9 cellular contexts compared by ENCODE assay signal in genomic region chr9:122219856-122220672, GRCh38. TPM values are rescaled to one million over a fixed set of nuclear protein-coding genes. Genes with fewer than 3 reads are reported as not detected.
DNase-seq lines count a peak whose midpoint lies in the region; ATAC-seq and TF ChIP-seq lines count a peak whose summit lies in the region.
"Had no signal": no experiment of that assay in that cellular context is flagged by ENCODE, and none has a peak within 500 bp of the region (broad histone marks: within the 10 kb centered on the region; RNA-seq: fewer than 3 reads in every experiment).

No MANE protein-coding gene starts in this region.

- H3K4me1 ChIP-seq in GM23248 (ENCODE audit: insufficient read depth) (peaks cover 7% of the 10 kb centered on the region; the same call in 1 of the 2 replicates), right cardiac atrium (ENCODE audit: control insufficient read depth, insufficient read depth, low read length) (peaks cover 6% of the 10 kb centered on the region), vagina (peaks cover 19% of the 10 kb centered on the region)

- no peaks in the 10 kb centered on the region for H3K9me2 ChIP-seq in GM23248 (ENCODE audit: insufficient read depth)

- peak overlapping the region; percentile 42 for H3K4me3 Mint-ChIP-seq in activated naive CD8-positive, alpha-beta T cell treated with anti-CD3 and anti-CD28 coated beads for 36 hours
- H3K4me3 Mint-ChIP-seq in progenitor cell of endocrine pancreas (ENCODE audit: low read depth) = peak overlapping the region; percentile 33

- no peak for TF ChIP-seq POLR2A in vagina (IDR thresholded peaks at IDR 0.05)

- peaks cover 2% of the 10 kb centered on the region for H3K9me3 Mint-ChIP-seq in activated naive CD8-positive, alpha-beta T cell treated with anti-CD3 and anti-CD28 coated beads for 36 hours
- H3K9me3 Mint-ChIP-seq in progenitor cell of endocrine pancreas (ENCODE audit: low read depth) = no peaks in the 10 kb centered on the region

- H3K27me3 ChIP-seq in GM23248 (replicated peaks; ENCODE audit: insufficient read depth) (peaks cover 98% of the 10 kb centered on the region), right cardiac atrium (ENCODE audit: control insufficient read depth, insufficient read depth) (no peaks in the 10 kb centered on the region), vagina (peaks cover 8% of the 10 kb centered on the region)

- no peaks in the 10 kb centered on the region for H4K20me1 ChIP-seq in GM23248 (ENCODE audit: insufficient read depth)

- 0 out of 2 replicates have a peak, but pooled peaks cover 1% of the 10 kb centered on the region for H3F3A ChIP-seq in GM23248 (ENCODE audit: insufficient read depth)

- peaks cover 18% of the 10 kb centered on the region for H3K4me1 Mint-ChIP-seq in activated naive CD8-positive, alpha-beta T cell treated with anti-CD3 and anti-CD28 coated beads for 36 hours
- H3K4me1 Mint-ChIP-seq in progenitor cell of endocrine pancreas (ENCODE audit: low read depth) = peaks cover 10% of the 10 kb centered on the region

- H2AFZ ChIP-seq in GM23248 = peak overlapping the region; percentile 18; the same call in 1 of the 2 replicates

- in situ Hi-C loops in GM23248 (cut with MboI) = no loop called here

- no peak overlapping the region for H3K9ac ChIP-seq in GM23248

- no peak for TF ChIP-seq CTCF in progenitor cell of endocrine pancreas (IDR thresholded peaks at IDR 0.05; ENCODE audit: unreplicated experiment)
- no peak for TF ChIP-seq CTCF in vagina (IDR thresholded peaks at IDR 0.05)

- H3K4me2 ChIP-seq in GM23248 (ENCODE audit: unreplicated experiment) = peak overlapping the region; percentile 3

- DNase-seq in GM23248 (peak; percentile 52), right cardiac atrium (peak in 1 of 3 donors; percentile 51), progenitor cell of endocrine pancreas (ENCODE audit: low spot score, unreplicated experiment) (no peak), vagina (ENCODE audit: extremely low spot score in 2 of 2) (no peak)
- no peak for DNase-seq in activated naive CD8-positive, alpha-beta T cell treated with anti-CD3 and anti-CD28 coated beads for 36 hours
- no peak for DNase-seq in stimulated activated CD8-positive, alpha-beta memory T cell treated with anti-CD3 and anti-CD28 coated beads, Interleukin-4, amount 100 ng/mL, for 48 hours
- DNase-seq: central memory CD4-positive, alpha-beta T cell had no signal

- H3K27me3 Mint-ChIP-seq in activated naive CD8-positive, alpha-beta T cell treated with anti-CD3 and anti-CD28 coated beads for 36 hours = peaks cover 90% of the 10 kb centered on the region
- peaks cover 98% of the 10 kb centered on the region for H3K27me3 Mint-ChIP-seq in progenitor cell of endocrine pancreas

- no peaks in the 10 kb centered on the region for H3K36me3 Mint-ChIP-seq in activated naive CD8-positive, alpha-beta T cell treated with anti-CD3 and anti-CD28 coated beads for 36 hours
- H3K36me3 Mint-ChIP-seq in progenitor cell of endocrine pancreas (ENCODE audit: insufficient read depth) = no peaks in the 10 kb centered on the region

- no peaks in the 10 kb centered on the region for H3K79me2 ChIP-seq in GM23248 (ENCODE audit: insufficient read depth)

- WGBS in GM23248 (ENCODE audit: low coverage in 1 of 2, low lambda C conversion rate in 2 of 2, missing lambda C conversion rate in 2 of 2), 2 experiments = 5 to 6% methylated on average over 43 to 57 of the region's 57 CpGs
- WGBS in right cardiac atrium = 21% methylated on average over 57 of the region's 57 CpGs

- H3K36me3 ChIP-seq in GM23248 (ENCODE audit: low read depth) (no peaks in the 10 kb centered on the region), vagina (no peaks in the 10 kb centered on the region)

- intact Hi-C loops in right cardiac atrium (cut with DNase I) (no loop called here), vagina (cut with DNase I) (no loop called here)

- H3K27ac ChIP-seq in GM23248 = no peak overlapping the region
- H3K27ac ChIP-seq in right cardiac atrium (ENCODE audit: low read length) = no peak overlapping the region
- H3K27ac ChIP-seq in vagina = no peak overlapping the region

- H3K4me3 ChIP-seq in GM23248 (0 out of 2 replicates have a peak overlapping the region, but pooled peaks have one; percentile 22), right cardiac atrium (ENCODE audit: low read length) (peak overlapping the region; percentile 1), vagina (peak overlapping the region in 1 of 2 donors; percentile 1)

- H3K9me3 ChIP-seq in GM23248 (ENCODE audit: low read depth) (no peaks in the 10 kb centered on the region), right cardiac atrium (ENCODE audit: control insufficient read depth, low read length) (no peaks in the 10 kb centered on the region), vagina (no peaks in the 10 kb centered on the region)

- no peak for ATAC-seq in right cardiac atrium
- no peak for ATAC-seq in GM18909 (IDR thresholded peaks at IDR 0.05; ENCODE audit: poor library complexity, unreplicated experiment)
- no peak for ATAC-seq in GM18868 (IDR thresholded peaks at IDR 0.05; ENCODE audit: unreplicated experiment)

- H3K27ac Mint-ChIP-seq in activated naive CD8-positive, alpha-beta T cell treated with anti-CD3 and anti-CD28 coated beads for 36 hours = no peak overlapping the region
- H3K27ac Mint-ChIP-seq in progenitor cell of endocrine pancreas = peak overlapping the region; percentile 15

RNA-seq across cellular contexts. Expression of gene LHX6, which starts 8.7 kb away (rescaled TPM):
- total RNA-seq in GM23248 (2014; rRNA removed; shearing (Covaris generic)) = not detected in 2 replicates
- polyA plus RNA-seq in GM23248 (2016; fragmentation: Nextera tagmentation; extraction: Ambion mirVana) (not detected in 2 replicates), right cardiac atrium (2.9 TPM)
- total RNA-seq in activated naive CD8-positive, alpha-beta T cell treated with anti-CD3 and anti-CD28 coated beads for 36 hours = under 1 TPM; 0.12 to 0.16 TPM
- total RNA-seq in right cardiac atrium (1 to 10 TPM; 1.2 to 6.4 (median 1.8) TPM), progenitor cell of endocrine pancreas (1.6 and 3.1 TPM in 2 replicates), vagina (8.1 TPM)

RNA-seq across cellular contexts. Expression of gene RBM18, which starts 44.6 kb away (rescaled TPM):
- 11.6 and 12.8 TPM in 2 replicates for total RNA-seq in GM23248 (2014; rRNA removed; shearing (Covaris generic))
- 30.8 and 32.6 TPM in 2 replicates for polyA plus RNA-seq in GM23248 (2016; fragmentation: Nextera tagmentation; extraction: Ambion mirVana)
- 10 to 100 TPM; 35.1 to 35.5 TPM for total RNA-seq in activated naive CD8-positive, alpha-beta T cell treated with anti-CD3 and anti-CD28 coated beads for 36 hours
- 10 to 100 TPM; 30.4 to 36.2 (median 33.2) TPM for total RNA-seq in right cardiac atrium
- 13.8 TPM for polyA plus RNA-seq in right cardiac atrium
- total RNA-seq in progenitor cell of endocrine pancreas = 16.7 and 23.6 TPM in 2 replicates
- total RNA-seq in vagina = 11.3 TPM

RNA-seq across cellular contexts. Expression of gene MRRF, which starts 44.6 kb away (rescaled TPM):
- total RNA-seq in GM23248 (2014; rRNA removed; shearing (Covaris generic)) = 22.8 and 30.8 TPM in 2 replicates
- polyA plus RNA-seq in GM23248 (2016; fragmentation: Nextera tagmentation; extraction: Ambion mirVana) (23.7 and 26.8 TPM in 2 replicates), right cardiac atrium (23.1 TPM)
- 10 to 100 TPM; 76.9 to 84.0 TPM for total RNA-seq in activated naive CD8-positive, alpha-beta T cell treated with anti-CD3 and anti-CD28 coated beads for 36 hours
- total RNA-seq in right cardiac atrium (10 to 100 TPM; 24.9 to 33.8 (median 28.7) TPM), progenitor cell of endocrine pancreas (34.3 and 40.4 TPM in 2 replicates), vagina (38.5 TPM)
